1 cellular context compared by ENCODE assay signal in the genomic region with DNA sequence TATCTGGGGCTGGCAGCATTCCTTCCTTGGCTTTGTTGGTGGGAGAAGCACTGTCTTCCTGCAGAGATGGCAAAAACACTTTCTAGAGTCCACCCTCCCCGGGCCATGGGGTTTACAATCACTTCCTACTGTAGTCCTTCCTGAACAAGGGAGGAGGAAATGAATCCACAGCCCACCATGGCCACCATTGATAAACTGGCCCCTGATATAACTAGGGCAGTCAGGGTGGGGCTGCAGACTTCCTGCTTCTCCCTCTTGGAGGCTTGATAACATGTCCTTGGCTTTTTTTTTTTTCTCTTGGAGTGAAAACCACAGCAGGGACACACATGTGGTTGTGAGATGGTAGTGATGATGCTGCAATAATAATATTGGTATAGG.
TF ChIP-seq lines count a peak whose summit lies in the region.

No MANE protein-coding gene starts in this region.

TF ChIP-seq in SK-N-SH treated with all-trans-retinoic acid at 6 μM for 48 hours, 23 proteins besides CTCF, POLR2A, EP300 and RAD21 (continued from another document):
- TF ChIP-seq PPARA (CRISPR knock-in tag; IDR thresholded peaks at IDR 0.05; ENCODE audit: borderline replicate concordance) (no peak), ZC3H10 (CRISPR knock-in tag; IDR thresholded peaks at IDR 0.05) (no peak), ZFP30 (CRISPR knock-in tag; IDR thresholded peaks at IDR 0.05) (no peak), BACH2 (CRISPR knock-in tag; IDR thresholded peaks at IDR 0.05; ENCODE audit: borderline replicate concordance) (no peak), CSDC2 (CRISPR knock-in tag; IDR thresholded peaks at IDR 0.05) (no peak), ISL1 (CRISPR knock-in tag; IDR thresholded peaks at IDR 0.05) (no peak), TCF4 (CRISPR knock-in tag; IDR thresholded peaks at IDR 0.05; ENCODE audit: borderline replicate concordance) (no peak), ESRRG (CRISPR knock-in tag; IDR thresholded peaks at IDR 0.05) (no peak), ZFP3 (CRISPR knock-in tag; IDR thresholded peaks at IDR 0.05) (no peak), OSR1 (CRISPR knock-in tag; IDR thresholded peaks at IDR 0.05) (no peak), RARB (CRISPR knock-in tag; IDR thresholded peaks at IDR 0.05) (no peak)
- TF ChIP-seq, protein P1, sequence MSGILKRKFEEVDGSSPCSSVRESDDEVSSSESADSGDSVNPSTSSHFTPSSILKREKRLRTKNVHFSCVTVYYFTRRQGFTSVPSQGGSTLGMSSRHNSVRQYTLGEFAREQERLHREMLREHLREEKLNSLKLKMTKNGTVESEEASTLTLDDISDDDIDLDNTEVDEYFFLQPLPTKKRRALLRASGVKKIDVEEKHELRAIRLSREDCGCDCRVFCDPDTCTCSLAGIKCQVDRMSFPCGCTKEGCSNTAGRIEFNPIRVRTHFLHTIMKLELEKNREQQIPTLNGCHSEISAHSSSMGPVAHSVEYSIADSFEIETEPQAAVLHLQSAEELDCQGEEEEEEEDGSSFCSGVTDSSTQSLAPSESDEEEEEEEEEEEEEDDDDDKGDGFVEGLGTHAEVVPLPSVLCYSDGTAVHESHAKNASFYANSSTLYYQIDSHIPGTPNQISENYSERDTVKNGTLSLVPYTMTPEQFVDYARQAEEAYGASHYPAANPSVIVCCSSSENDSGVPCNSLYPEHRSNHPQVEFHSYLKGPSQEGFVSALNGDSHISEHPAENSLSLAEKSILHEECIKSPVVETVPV (CRISPR knock-in tag; IDR thresholded peaks at IDR 0.05) = no peak
